ENCODE assay signal across 23 cellular contexts in genomic region chr1:148434832-148435231, GRCh38. TPM values are rescaled to one million over a fixed set of nuclear protein-coding genes. Genes with fewer than 3 reads are reported as not detected.
"Had no signal": no experiment of that assay in that cellular context is flagged by ENCODE, and none has a peak within 500 bp of the region (broad histone marks: within the 10 kb centered on the region; RNA-seq: fewer than 3 reads in every experiment).

No MANE protein-coding gene starts in this region.

- H3K4me3 Mint-ChIP-seq: nephron; stimulated activated memory B cell treated with anti-CD40 and anti-IgM and Interleukin-4, amounts not matched to agents 10 μg/mL and 1 μg/mL and 100 μg/mL, for 72 hours; stimulated activated naive CD8-positive, alpha-beta T cell treated with anti-CD3 and anti-CD28 coated beads, Interleukin-15, Interleukin-2, amounts not matched to agents 100 ng/mL and 50 ng/mL, for 24 hours had no signal

- H3K27me3 Mint-ChIP-seq: stimulated activated memory B cell treated with anti-CD40 and anti-IgM and Interleukin-4, amounts not matched to agents 10 μg/mL and 1 μg/mL and 100 μg/mL, for 72 hours; stimulated activated naive CD8-positive, alpha-beta T cell treated with anti-CD3 and anti-CD28 coated beads, Interleukin-15, Interleukin-2, amounts not matched to agents 100 ng/mL and 50 ng/mL, for 24 hours had no signal

- H3K9me3 Mint-ChIP-seq: stimulated activated memory B cell treated with anti-CD40 and anti-IgM and Interleukin-4, amounts not matched to agents 10 μg/mL and 1 μg/mL and 100 μg/mL, for 72 hours; stimulated activated naive CD8-positive, alpha-beta T cell treated with anti-CD3 and anti-CD28 coated beads, Interleukin-15, Interleukin-2, amounts not matched to agents 100 ng/mL and 50 ng/mL, for 24 hours had no signal

- H3K27me3 ChIP-seq: heart left ventricle, spleen, tibial artery, upper lobe of left lung, uterus had no signal

- H3K4me1 Mint-ChIP-seq: nephron had no signal

- H3K27ac ChIP-seq: heart left ventricle, spleen, tibial artery, upper lobe of left lung, uterus had no signal

- H3K27ac Mint-ChIP-seq: nephron; stimulated activated memory B cell treated with anti-CD40 and anti-IgM and Interleukin-4, amounts not matched to agents 10 μg/mL and 1 μg/mL and 100 μg/mL, for 72 hours; stimulated activated naive CD8-positive, alpha-beta T cell treated with anti-CD3 and anti-CD28 coated beads, Interleukin-15, Interleukin-2, amounts not matched to agents 100 ng/mL and 50 ng/mL, for 24 hours had no signal

- ATAC-seq: esophagus mucosa; heart left ventricle; left lobe of liver; sciatic nerve; stimulated activated memory B cell treated with anti-CD40 and anti-IgM and Interleukin-4, amounts not matched to agents 10 μg/mL and 1 μg/mL and 100 μg/mL, for 72 hours had no signal

- DNase-seq: effector memory CD4-positive, alpha-beta T cell; heart left ventricle; hippocampal formation; kidney glomerular epithelial cell; mammary epithelial cell; spleen; stimulated activated CD4-positive, alpha-beta T cell treated with anti-CD3 and anti-CD28 coated beads, Interleukin-4, amount 100 ng/mL, for 24 hours; tibial artery; uterus had no signal

RNA-seq across cellular contexts. Expression of gene PPIAL4G, which starts 48.3 kb away (rescaled TPM):
- total RNA-seq: esophagus mucosa, fibroblast of lung, glomerular endothelial cell, left lobe of liver, lower leg skin, mammary epithelial cell, mesenteric fat pad, osteocyte, pulmonary artery endothelial cell, sciatic nerve, skeletal muscle tissue had no signal
